1 cellular context compared by ENCODE assay signal in the genomic region with DNA sequence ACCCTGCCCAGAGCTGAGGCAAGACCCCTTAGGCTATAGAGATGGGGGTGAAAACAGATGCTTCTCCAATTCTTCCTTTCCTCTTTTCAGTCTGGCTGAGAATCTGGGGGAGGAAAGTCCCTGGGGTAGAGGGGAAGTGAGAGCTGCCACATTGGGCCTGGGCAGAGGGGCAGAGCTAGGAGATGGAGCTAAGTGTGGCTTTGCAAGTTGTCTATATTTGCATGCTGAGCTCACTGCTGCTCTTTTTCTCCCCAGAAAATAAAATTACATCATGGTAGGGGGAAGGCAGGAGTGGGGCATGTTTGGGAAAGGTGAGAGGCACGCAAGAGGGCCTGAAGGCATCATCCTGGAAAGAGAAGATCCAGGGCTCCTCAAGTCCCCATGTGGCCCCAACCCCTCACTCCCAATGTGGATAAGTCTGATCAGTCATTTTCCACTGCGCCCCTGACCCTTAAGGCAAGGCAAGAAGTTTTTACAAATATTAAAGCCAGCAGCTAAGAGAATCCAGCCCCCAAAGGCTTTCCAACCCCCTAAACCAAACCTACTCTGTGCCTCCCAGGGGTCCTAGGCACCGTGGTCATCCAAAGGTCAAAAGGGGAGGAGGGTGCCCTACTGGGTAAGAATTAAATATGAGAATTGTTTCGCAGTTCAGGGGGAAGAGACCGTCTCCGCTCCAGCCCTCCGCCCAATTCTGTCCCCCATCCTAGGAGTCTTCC.
TF ChIP-seq lines count a peak whose summit lies in the region.

No MANE protein-coding gene starts in this region.

TF ChIP-seq in HepG2, 621 proteins besides CTCF, POLR2A, EP300 and RAD21:
- TF ChIP-seq ASH2L (IDR thresholded peaks at IDR 0.05; ENCODE audit: insufficient read length, low read depth, low read length) (peak; percentile 3), FIP1L1 (IDR thresholded peaks at IDR 0.05; ENCODE audit: borderline replicate concordance, insufficient read depth, low read depth, low read length) (no peak)
